ENCODE assay signal across 2 cellular contexts in genomic region chr12:19799216-19799615, GRCh38.
TF ChIP-seq lines count a peak whose summit lies in the region.

No MANE protein-coding gene starts in this region.

TF ChIP-seq in endothelial cell of umbilical vein, 7 proteins besides CTCF, POLR2A, EP300 and RAD21 (continued from another document):
- TF ChIP-seq JUN (IDR thresholded peaks at IDR 0.05; ENCODE audit: borderline replicate concordance, insufficient read depth, insufficient read length, low read depth) (no peak), GATA2 (IDR thresholded peaks at IDR 0.05; ENCODE audit: insufficient read depth, insufficient read length, low read depth, low read length) (no peak), POLR2AphosphoS5 (IDR thresholded peaks at IDR 0.05; ENCODE audit: insufficient read depth, low read depth, low read length) (no peak), FOS (IDR thresholded peaks at IDR 0.05; ENCODE audit: borderline replicate concordance, insufficient read depth, low read length) (no peak), EZH2 (IDR thresholded peaks at IDR 0.05; ENCODE audit: borderline replicate concordance, low read depth, low read length, severe bottlenecking) (no peak)
- TF ChIP-seq, protein P1, sequence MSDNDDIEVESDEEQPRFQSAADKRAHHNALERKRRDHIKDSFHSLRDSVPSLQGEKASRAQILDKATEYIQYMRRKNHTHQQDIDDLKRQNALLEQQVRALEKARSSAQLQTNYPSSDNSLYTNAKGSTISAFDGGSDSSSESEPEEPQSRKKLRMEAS (IDR thresholded peaks at IDR 0.05; ENCODE audit: insufficient read depth, insufficient read length) = no peak
TF ChIP-seq in endothelial cell of umbilical vein: peak in this region for 0.

TF ChIP-seq in GM23338, 12 proteins besides CTCF, POLR2A, EP300 and RAD21:
- no peak for TF ChIP-seq EZH2 (IDR thresholded peaks at IDR 0.05; ENCODE audit: low read depth, unreplicated experiment)
- TF ChIP-seq POLR2AphosphoS5 (IDR thresholded peaks at IDR 0.05; ENCODE audit: low read depth) = no peak
